ENCODE assay signal across 8 cellular contexts in the genomic region with DNA sequence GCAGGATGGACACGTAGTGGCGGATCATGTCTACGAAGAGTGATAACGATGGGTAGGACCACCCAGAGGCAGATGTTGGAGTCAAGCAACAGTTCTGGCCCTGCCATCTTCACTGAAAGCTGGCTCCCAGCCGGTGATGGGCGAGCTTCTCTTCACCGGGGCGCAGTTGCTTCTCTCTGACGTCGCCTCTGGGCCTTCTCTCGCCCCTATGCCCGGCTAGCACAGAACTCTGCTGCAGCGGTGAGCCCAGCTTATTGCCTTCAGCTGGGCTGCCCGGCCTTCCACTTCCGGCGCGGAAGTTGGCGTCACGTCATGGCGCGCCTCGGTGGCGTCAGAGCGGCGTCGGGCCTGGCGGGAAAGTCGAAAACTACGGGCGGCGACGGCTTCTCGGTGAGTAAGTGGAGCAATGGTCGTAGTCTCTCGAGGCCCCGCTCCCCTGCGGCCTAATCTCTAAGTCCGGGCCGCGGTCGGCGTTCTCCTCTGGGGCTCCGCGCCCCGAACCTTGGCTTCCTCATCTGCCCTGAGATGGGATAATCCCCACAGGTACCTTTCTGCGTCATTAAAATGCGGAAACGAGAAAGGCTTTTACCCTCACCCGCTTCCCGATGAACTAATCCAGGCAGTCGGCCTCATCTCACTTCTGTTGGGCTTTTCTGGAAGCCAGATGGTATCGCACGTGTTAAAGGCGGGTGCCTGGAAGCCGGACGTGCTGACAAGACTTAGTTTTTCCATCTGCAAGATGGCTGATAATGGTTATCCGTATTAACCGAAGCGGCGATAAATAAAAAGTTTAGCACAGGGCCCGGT. TPM values are rescaled to one million over a fixed set of nuclear protein-coding genes. Genes with fewer than 3 reads are reported as not detected.
DNase-seq lines count a peak whose midpoint lies in the region; ATAC-seq, FAIRE-seq and TF ChIP-seq lines count a peak whose summit lies in the region.

FANCD2 (plus strand) TSS at position 354 of the 807 bp plus-strand sequence. CDS start 2,221 bp downstream, outside the sequence.

- ATAC-seq in GM21390 (IDR thresholded peaks at IDR 0.05; ENCODE audit: unreplicated experiment): peak; percentile 89

- no peak for TF ChIP-seq CTCF in D721Med (IDR thresholded peaks at IDR 0.05; ENCODE audit: insufficient read depth, missing control alignments)

- peak; percentile 60 for DNase-seq in D721Med (ENCODE audit: insufficient read length, low spot score)
- peak in 74 of 76 experiments; percentile 7 to 93 (median 73) for DNase-seq in HUDEP-2 (lab: John Stamatoyannopoulos, UW; ENCODE audit: unreplicated experiment in 76 of 76)
- DNase-seq in OCI-M1 (lab: John Stamatoyannopoulos, UW): peak; percentile 97
- DNase-seq in activated T-cell treated with anti-CD3 and anti-CD28 coated beads for 4 hours: peak; percentile 94
- DNase-seq in epithelial cell of prostate (ENCODE audit: low read depth, low spot score): no peak
- DNase-seq in mucosa of gallbladder (ENCODE audit: low spot score): peak; percentile 90
- peak; percentile 89 for DNase-seq in stimulated activated CD8-positive, alpha-beta memory T cell treated with anti-CD3 and anti-CD28 coated beads, Interleukin-4, amount 100 ng/mL, for 24 hours (ENCODE audit: low read depth)

- no peak for FAIRE-seq in D721Med (lab: Jason Lieb, UNC)

- H3K27ac ChIP-seq in epithelial cell of prostate: peak within 1 kb of the TSS; percentile 61

RNA-seq across cellular contexts. Expression of gene FANCD2, which starts in this region (rescaled TPM):
- 4.5 TPM for total RNA-seq in mucosa of gallbladder
